8 cellular contexts compared by ENCODE assay signal in genomic region chr6:34697544-34697836, GRCh38. TPM values are rescaled to one million over a fixed set of nuclear protein-coding genes. Genes with fewer than 3 reads are reported as not detected.
DNase-seq lines count a peak whose midpoint lies in the region; ATAC-seq lines count a peak whose summit lies in the region.

No MANE protein-coding gene starts in this region.

- no peak for ATAC-seq in activated CD4-positive, alpha-beta T cell treated with anti-CD3 and anti-CD28 coated beads for 36 hours
- ATAC-seq in GM21576 (IDR thresholded peaks at IDR 0.05; ENCODE audit: unreplicated experiment), result no peak

- H3K9me3 ChIP-seq in iPS-18a (ENCODE audit: control insufficient read depth, low read depth, low read length), result no peaks in the 10 kb centered on the region

- intact Hi-C loops in activated CD4-positive, alpha-beta T cell treated with anti-CD3 and anti-CD28 coated beads for 36 hours (cut with DNase I, micrococcal nuclease), result loop anchor here (1.0 to 10.0 kb wide), 9 partner anchors 25 to 1493 kb away; partner anchors contain the start of genes HMGA1 (in 1 of the 2), HSD17B8 (in 1 of the 2), RING1 (in 1 of the 2) and RXRB (in 1 of the 2)
- intact Hi-C loops in activated T-helper 1 cell treated with anti-CD3 and anti-CD28 coated beads, Interleukin-12 subunit alpha, Interleukin-12 subunit beta, Interleukin-2, Interleukin-4 antibody, amounts not matched to agents 30 ng/mL and 10 ng/mL and 1 ng/mL, durations not matched to agents 14 hours and 24 hours and 36 hours (cut with micrococcal nuclease), result loop anchor here (2.0 kb wide), 3 partner anchors 95 to 191 kb away; partner anchors contain the start of genes ANKS1A, BLTP3A and TAF11

- H3K36me3 ChIP-seq in iPS-18a (ENCODE audit: control insufficient read depth, low read depth, low read length), result no peaks in the 10 kb centered on the region

- no peaks in the 10 kb centered on the region for H3K9me3 Mint-ChIP-seq in activated CD4-positive, alpha-beta T cell treated with anti-CD3 and anti-CD28 coated beads for 36 hours (ENCODE audit: low read depth)
- no peaks in the 10 kb centered on the region for H3K9me3 Mint-ChIP-seq in activated T-helper 1 cell treated with anti-CD3 and anti-CD28 coated beads, Interleukin-12 subunit alpha, Interleukin-12 subunit beta, Interleukin-2, Interleukin-4 antibody, amounts not matched to agents 30 ng/mL and 10 ng/mL and 1 ng/mL, durations not matched to agents 14 hours and 24 hours and 36 hours

- no peak overlapping the region for H3K27ac ChIP-seq in iPS-18a (ENCODE audit: low read length)
- H3K27ac ChIP-seq in substantia nigra (ENCODE audit: low read depth, low read length, poor library complexity, severe bottlenecking), result peak overlapping the region; percentile 87

- H3K4me3 ChIP-seq in iPS-18a (ENCODE audit: low read length), result peak overlapping the region; percentile 68

- no peak for DNase-seq in activated CD4-positive, alpha-beta T cell treated with anti-CD3 and anti-CD28 coated beads for 36 hours
- no peak for DNase-seq in activated CD4-positive, alpha-beta T cell treated with anti-CD3 and anti-CD28 coated beads for 4 hours
- DNase-seq in activated T-helper 1 cell treated with anti-CD3 and anti-CD28 coated beads, Interleukin-12 subunit alpha, Interleukin-12 subunit beta, Interleukin-2, Interleukin-4 antibody, amounts not matched to agents 30 ng/mL and 10 ng/mL and 1 ng/mL, durations not matched to agents 14 hours and 24 hours and 36 hours (ENCODE audit: low spot score), result no peak
- DNase-seq in substantia nigra (lab: John Stamatoyannopoulos, UW) (no peak), pons (ENCODE audit: low spot score) (no peak), G401 (ENCODE audit: low spot score) (no peak)

- H3K4me1 ChIP-seq in iPS-18a (ENCODE audit: control insufficient read depth, low read depth, low read length), result peaks cover 10% of the 10 kb centered on the region

- peaks cover 41% of the 10 kb centered on the region for H3K4me1 Mint-ChIP-seq in activated CD4-positive, alpha-beta T cell treated with anti-CD3 and anti-CD28 coated beads for 36 hours
- peaks cover 39% of the 10 kb centered on the region for H3K4me1 Mint-ChIP-seq in activated T-helper 1 cell treated with anti-CD3 and anti-CD28 coated beads, Interleukin-12 subunit alpha, Interleukin-12 subunit beta, Interleukin-2, Interleukin-4 antibody, amounts not matched to agents 30 ng/mL and 10 ng/mL and 1 ng/mL, durations not matched to agents 14 hours and 24 hours and 36 hours (ENCODE audit: low read depth)

- H3K9ac ChIP-seq in iPS-18a (ENCODE audit: low read length), result no peak overlapping the region

- in situ Hi-C loops in G401 (cut with HindIII; ENCODE audit: low sequenced_read_pairs), result no loop called here

- peak overlapping the region; percentile 92 for H3K4me3 Mint-ChIP-seq in activated CD4-positive, alpha-beta T cell treated with anti-CD3 and anti-CD28 coated beads for 36 hours
- H3K4me3 Mint-ChIP-seq in activated T-helper 1 cell treated with anti-CD3 and anti-CD28 coated beads, Interleukin-12 subunit alpha, Interleukin-12 subunit beta, Interleukin-2, Interleukin-4 antibody, amounts not matched to agents 30 ng/mL and 10 ng/mL and 1 ng/mL, durations not matched to agents 14 hours and 24 hours and 36 hours, result peak overlapping the region; percentile 92

- H3K36me3 Mint-ChIP-seq in activated CD4-positive, alpha-beta T cell treated with anti-CD3 and anti-CD28 coated beads for 36 hours (ENCODE audit: low read depth), result peaks cover 11% of the 10 kb centered on the region
- H3K36me3 Mint-ChIP-seq in activated T-helper 1 cell treated with anti-CD3 and anti-CD28 coated beads, Interleukin-12 subunit alpha, Interleukin-12 subunit beta, Interleukin-2, Interleukin-4 antibody, amounts not matched to agents 30 ng/mL and 10 ng/mL and 1 ng/mL, durations not matched to agents 14 hours and 24 hours and 36 hours (ENCODE audit: low read depth), result peaks cover 9% of the 10 kb centered on the region

- peak overlapping the region; percentile 99 for H3K27ac Mint-ChIP-seq in activated CD4-positive, alpha-beta T cell treated with anti-CD3 and anti-CD28 coated beads for 36 hours
- H3K27ac Mint-ChIP-seq in activated T-helper 1 cell treated with anti-CD3 and anti-CD28 coated beads, Interleukin-12 subunit alpha, Interleukin-12 subunit beta, Interleukin-2, Interleukin-4 antibody, amounts not matched to agents 30 ng/mL and 10 ng/mL and 1 ng/mL, durations not matched to agents 14 hours and 24 hours and 36 hours, result peak overlapping the region; percentile 98

- peaks cover 5% of the 10 kb centered on the region for H3K27me3 ChIP-seq in iPS-18a (ENCODE audit: control insufficient read depth, insufficient read depth, low read length)

- H3K27me3 Mint-ChIP-seq in activated CD4-positive, alpha-beta T cell treated with anti-CD3 and anti-CD28 coated beads for 36 hours, result no peaks in the 10 kb centered on the region
- H3K27me3 Mint-ChIP-seq in activated T-helper 1 cell treated with anti-CD3 and anti-CD28 coated beads, Interleukin-12 subunit alpha, Interleukin-12 subunit beta, Interleukin-2, Interleukin-4 antibody, amounts not matched to agents 30 ng/mL and 10 ng/mL and 1 ng/mL, durations not matched to agents 14 hours and 24 hours and 36 hours (ENCODE audit: insufficient read depth), result peaks cover 4% of the 10 kb centered on the region

- CTCF ChIA-PET in activated CD4-positive, alpha-beta T cell treated with anti-CD3 and anti-CD28 coated beads for 36 hours (lab: Charles Lee), result interaction anchor here (0.5 kb wide), 1 partner anchor 143 kb away, joined by 4 read pairs; no protein-coding TSS in a partner anchor

- POLR2A ChIA-PET in activated CD4-positive, alpha-beta T cell treated with anti-CD3 and anti-CD28 coated beads for 36 hours (lab: Charles Lee), result no interaction called here

RNA-seq across cellular contexts. Expression of gene ILRUN, which starts 0.9 kb away (rescaled TPM):
- total RNA-seq in activated CD4-positive, alpha-beta T cell treated with anti-CD3 and anti-CD28 coated beads for 36 hours, result 10 to 100 TPM; 56.2 to 66.9 TPM
- 62.7 and 64.4 TPM in 2 replicates for total RNA-seq in activated T-helper 1 cell treated with anti-CD3 and anti-CD28 coated beads, Interleukin-12 subunit alpha, Interleukin-12 subunit beta, Interleukin-2, Interleukin-4 antibody, amounts not matched to agents 30 ng/mL and 10 ng/mL and 1 ng/mL, durations not matched to agents 14 hours and 24 hours and 36 hours
- 39.3 and 51.4 TPM in 2 replicates for total RNA-seq in G401 (2014; rRNA removed; shearing (Covaris generic))

RNA-seq across cellular contexts. Expression of gene SNRPC, which starts 59.8 kb away (rescaled TPM):
- 100 to 1,000 TPM; 159 to 268 TPM for total RNA-seq in activated CD4-positive, alpha-beta T cell treated with anti-CD3 and anti-CD28 coated beads for 36 hours
- 163 and 185 TPM in 2 replicates for total RNA-seq in activated T-helper 1 cell treated with anti-CD3 and anti-CD28 coated beads, Interleukin-12 subunit alpha, Interleukin-12 subunit beta, Interleukin-2, Interleukin-4 antibody, amounts not matched to agents 30 ng/mL and 10 ng/mL and 1 ng/mL, durations not matched to agents 14 hours and 24 hours and 36 hours
- total RNA-seq in G401 (2014; rRNA removed; shearing (Covaris generic)), result 389 and 447 TPM in 2 replicates
